15 cellular contexts compared by ENCODE assay signal in the genomic region with DNA sequence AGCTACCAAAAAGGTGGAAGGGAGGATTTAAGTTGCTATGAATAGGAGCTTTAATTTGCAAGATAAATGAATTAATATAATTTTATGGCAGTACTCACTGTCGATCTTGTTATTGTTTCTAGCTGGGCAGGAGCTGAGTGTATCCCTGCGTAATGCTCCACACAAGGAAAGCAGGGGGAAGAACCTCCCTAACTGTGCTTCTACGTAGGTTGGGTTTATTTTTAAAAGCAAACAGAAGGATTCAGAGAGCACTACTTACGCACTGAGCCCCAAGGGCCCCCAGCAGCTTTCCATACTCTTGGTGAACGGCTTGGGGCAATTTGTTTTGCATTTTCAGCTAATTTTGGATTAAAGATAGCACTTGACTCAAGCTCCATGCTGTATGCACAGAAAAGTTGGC. TPM values are rescaled to one million over a fixed set of nuclear protein-coding genes. Genes with fewer than 3 reads are reported as not detected.
DNase-seq lines count a peak whose midpoint lies in the region; ATAC-seq, FAIRE-seq and TF ChIP-seq lines count a peak whose summit lies in the region.
"Had no signal": no experiment of that assay in that cellular context is flagged by ENCODE, and none has a peak within 500 bp of the region (broad histone marks: within the 10 kb centered on the region; RNA-seq: fewer than 3 reads in every experiment).

No MANE protein-coding gene starts in this region.

- no peak overlapping the region for H4K5ac ChIP-seq in IMR-90 (ENCODE audit: low read depth, low read length)

- peak; percentile 61; the same call in 1 of the 2 replicates for TF ChIP-seq POLR2A in IMR-90 (IDR thresholded peaks at IDR 0.05; ENCODE audit: low read depth, low read length)

- no peak overlapping the region for H3K14ac ChIP-seq in IMR-90 (replicated peaks; ENCODE audit: low read depth, low read length)

- dilution Hi-C loops in IMR-90 (cut with HindIII; ENCODE audit: low sequenced_read_pairs, unreplicated experiment): no loop called here

- DNase-seq in activated CD4-positive, CD25-positive, alpha-beta regulatory T cell treated with anti-CD3 and anti-CD28 coated beads, Interleukin-2, amount 50 U/mL, for 72 hours: peak; percentile 4
- DNase-seq in IMR-90 (no peak), ecto neural progenitor cell (ENCODE audit: low spot score) (no peak), ascending aorta (ENCODE audit: low spot score in 2 of 2) (no peak), kidney (no peak)
- no peak for DNase-seq in stimulated activated effector memory CD8-positive, alpha-beta T cell treated with anti-CD3 and anti-CD28 coated beads, Interleukin-12 subunit alpha, Interleukin-12 subunit beta, amount 100 ng/mL, for 72 hours (ENCODE audit: low spot score in 2 of 2)
- DNase-seq: DMS153, EL, NCI-H2029, NCI-H510A treated with DMSO at 0.1 percent for 48 hours, SIG-M5 had no signal

- no peak overlapping the region for H3K4ac ChIP-seq in IMR-90 (ENCODE audit: low read depth, low read length)

- WGBS in IMR-90 (ENCODE audit: extremely low coverage in 2 of 2, insufficient read length in 1 of 2), 2 experiments: 84% methylated on average over 2 of the region's 5 CpGs; no CpG with 5 or more reads in 1 of the 2 experiments

- H3K4me3 ChIP-seq in IMR-90 (ENCODE audit: insufficient read depth, low read depth, low read length) (no peak overlapping the region), ascending aorta (no peak overlapping the region), kidney (ENCODE audit: low read length in 2 of 2) (no peak overlapping the region)

- H2AK5ac ChIP-seq in IMR-90 (ENCODE audit: low read depth, low read length): no peak overlapping the region

- no peak overlapping the region for H3K18ac ChIP-seq in IMR-90 (ENCODE audit: low read depth, low read length)

- H2BK5ac ChIP-seq in IMR-90 (ENCODE audit: low read depth, low read length, poor library complexity, severe bottlenecking): no peak overlapping the region

- no peak for FAIRE-seq in kidney (lab: Jason Lieb, UNC)
- FAIRE-seq: H54 had no signal

- intact Hi-C loops in IMR-90 (cut with micrococcal nuclease): no loop called here
- intact Hi-C loops in dendritic cell treated with granulocyte-macrophage colony-stimulating factor and Interleukin-4, amounts not matched to agents 40 ng/mL and 50 ng/mL, for 4 days (cut with micrococcal nuclease): no loop called here
- intact Hi-C loops in ascending aorta (cut with DNase I): no loop called here
- intact Hi-C loops in kidney (cut with DNase I): no loop called here

- no peak overlapping the region for H3K56ac ChIP-seq in IMR-90 (ENCODE audit: extremely low read depth, insufficient read depth, low read length)

- no peak overlapping the region for H4K8ac ChIP-seq in IMR-90 (ENCODE audit: low read depth in 2 of 2, low read length in 2 of 2)

- H3K4me2 ChIP-seq in IMR-90 (ENCODE audit: low read depth, low read length): no peak overlapping the region

- H3K36me3 Mint-ChIP-seq in dendritic cell treated with granulocyte-macrophage colony-stimulating factor and Interleukin-4, amounts not matched to agents 40 ng/mL and 50 ng/mL, for 4 days (ENCODE audit: low read depth): peaks cover 89% of the 10 kb centered on the region
- H3K36me3 Mint-ChIP-seq in stimulated activated effector memory CD8-positive, alpha-beta T cell treated with anti-CD3 and anti-CD28 coated beads, Interleukin-12 subunit alpha, Interleukin-12 subunit beta, amount 100 ng/mL, for 72 hours: peaks cover 100% of the 10 kb centered on the region

- no peak overlapping the region for H3K4me3 Mint-ChIP-seq in dendritic cell treated with granulocyte-macrophage colony-stimulating factor and Interleukin-4, amounts not matched to agents 40 ng/mL and 50 ng/mL, for 4 days
- H3K4me3 Mint-ChIP-seq in stimulated activated effector memory CD8-positive, alpha-beta T cell treated with anti-CD3 and anti-CD28 coated beads, Interleukin-12 subunit alpha, Interleukin-12 subunit beta, amount 100 ng/mL, for 72 hours: peak overlapping the region; percentile 18

- H4K20me1 ChIP-seq in IMR-90 (ENCODE audit: insufficient read depth, low read length): peaks cover 74% of the 10 kb centered on the region

- ATAC-seq in activated CD4-positive, CD25-positive, alpha-beta regulatory T cell treated with anti-CD3 and anti-CD28 coated beads, Interleukin-2, amount 50 U/mL, for 24 hours: no peak
- no peak for ATAC-seq in IMR-90 (ENCODE audit: low read depth)
- no peak for ATAC-seq in stimulated activated effector memory CD8-positive, alpha-beta T cell treated with anti-CD3 and anti-CD28 coated beads, Interleukin-12 subunit alpha, Interleukin-12 subunit beta, amount 100 ng/mL, for 72 hours

- no peak overlapping the region for H2BK15ac ChIP-seq in IMR-90 (ENCODE audit: low read depth, low read length)

- H3K4me1 ChIP-seq in IMR-90 (ENCODE audit: control insufficient read depth, insufficient read depth, low read length): peaks cover 25% of the 10 kb centered on the region
- peaks cover 0 to 4% of the 10 kb centered on the region in 2 donors for H3K4me1 ChIP-seq in ascending aorta
- peaks cover 12 to 14% of the 10 kb centered on the region in 2 donors for H3K4me1 ChIP-seq in kidney (ENCODE audit: control insufficient read depth in 1 of 2, insufficient read depth in 1 of 2, low read depth in 1 of 2, low read length in 2 of 2)

- H4K91ac ChIP-seq in IMR-90 (ENCODE audit: insufficient read depth, low read depth, low read length): no peak overlapping the region

- no peaks in the 10 kb centered on the region for H3K9me3 ChIP-seq in IMR-90 (ENCODE audit: control insufficient read depth, insufficient read depth, low read length)
- no peaks in the 10 kb centered on the region for H3K9me3 ChIP-seq in ascending aorta
- H3K9me3 ChIP-seq in kidney (ENCODE audit: control insufficient read depth in 1 of 2, low read length in 2 of 2): no peaks in the 10 kb centered on the region

- H3K27me3 Mint-ChIP-seq in dendritic cell treated with granulocyte-macrophage colony-stimulating factor and Interleukin-4, amounts not matched to agents 40 ng/mL and 50 ng/mL, for 4 days: peaks cover 7% of the 10 kb centered on the region

- no peak overlapping the region for H2BK20ac ChIP-seq in IMR-90 (ENCODE audit: low read depth, low read length)

- H3K9ac ChIP-seq in IMR-90 (ENCODE audit: low read depth, low read length) (no peak overlapping the region), kidney (ENCODE audit: low read length in 2 of 2) (no peak overlapping the region)

- no peaks in the 10 kb centered on the region for H3K9me3 Mint-ChIP-seq in dendritic cell treated with granulocyte-macrophage colony-stimulating factor and Interleukin-4, amounts not matched to agents 40 ng/mL and 50 ng/mL, for 4 days
- H3K9me3 Mint-ChIP-seq in stimulated activated effector memory CD8-positive, alpha-beta T cell treated with anti-CD3 and anti-CD28 coated beads, Interleukin-12 subunit alpha, Interleukin-12 subunit beta, amount 100 ng/mL, for 72 hours: no peaks in the 10 kb centered on the region

- no peak for TF ChIP-seq CTCF in IMR-90 (conservative IDR thresholded peaks at IDR 0.05; ENCODE audit: low read depth, low read length)
- TF ChIP-seq CTCF in ascending aorta (IDR thresholded peaks at IDR 0.05): no peak
- no peak for TF ChIP-seq CTCF in kidney (IDR thresholded peaks at IDR 0.05; ENCODE audit: borderline replicate concordance, extremely low read depth, insufficient read depth)

- no peak overlapping the region for H3K27ac ChIP-seq in IMR-90 (ENCODE audit: insufficient read depth, low read length)
- H3K27ac ChIP-seq in ascending aorta: no peak overlapping the region
- no peak overlapping the region for H3K27ac ChIP-seq in kidney (ENCODE audit: low read depth in 2 of 2, low read length in 2 of 2)
- H3K27ac ChIP-seq: 22Rv1 had no signal

- H3K79me1 ChIP-seq in IMR-90 (ENCODE audit: low read depth in 1 of 2, low read length in 2 of 2): peaks cover 61 to 98% of the 10 kb centered on the region in 2 experiments

- no peak for TF ChIP-seq RAD21 in IMR-90 (IDR thresholded peaks at IDR 0.05; ENCODE audit: low read length)

- BruUV-seq in IMR-90 (replicated peaks; lab: Mats Ljungman, UMichigan): no TSS peak

- H2BK120ac ChIP-seq in IMR-90 (ENCODE audit: low read depth, low read length): no peak overlapping the region

- POLR2A ChIA-PET in IMR-90 (lab: Charles Lee; ENCODE audit: unreplicated experiment): interaction anchor here (0.5 kb wide), 1 partner anchor 153 kb away, joined by 3 read pairs; no protein-coding TSS in a partner anchor

- H2AFZ ChIP-seq in IMR-90 (replicated peaks; ENCODE audit: low read length, poor library complexity): no peak overlapping the region

- H3K36me3 ChIP-seq in IMR-90 (ENCODE audit: control insufficient read depth, insufficient read depth, low read length): peaks cover 67% of the 10 kb centered on the region
- H3K36me3 ChIP-seq in ascending aorta: peaks cover 4 to 18% of the 10 kb centered on the region in 2 donors
- peaks cover 0 to 7% of the 10 kb centered on the region in 2 donors for H3K36me3 ChIP-seq in kidney (ENCODE audit: control insufficient read depth in 1 of 2, insufficient read depth in 2 of 2, low read length in 2 of 2)

- no peak overlapping the region for H3K23ac ChIP-seq in IMR-90 (ENCODE audit: low read depth, low read length)

- CTCF ChIA-PET in IMR-90 (lab: Yijun Ruan, JAX): no interaction called here

- H3K27me3 ChIP-seq in IMR-90 (ENCODE audit: control insufficient read depth, insufficient read depth, low read length): no peaks in the 10 kb centered on the region
- no peaks in the 10 kb centered on the region for H3K27me3 ChIP-seq in ascending aorta

- H3K27ac Mint-ChIP-seq in dendritic cell treated with granulocyte-macrophage colony-stimulating factor and Interleukin-4, amounts not matched to agents 40 ng/mL and 50 ng/mL, for 4 days: peak overlapping the region; percentile 61
- peak overlapping the region; percentile 98 for H3K27ac Mint-ChIP-seq in stimulated activated effector memory CD8-positive, alpha-beta T cell treated with anti-CD3 and anti-CD28 coated beads, Interleukin-12 subunit alpha, Interleukin-12 subunit beta, amount 100 ng/mL, for 72 hours

- in situ Hi-C loops in IMR-90 (cut with MboI; ENCODE audit: low sequenced_read_pairs): no loop called here

- peaks cover 42% of the 10 kb centered on the region for H3K9me1 ChIP-seq in IMR-90 (ENCODE audit: insufficient read depth, low read length)

- no peak overlapping the region for H2AK9ac ChIP-seq in IMR-90 (replicated peaks; ENCODE audit: low read depth, low read length, poor library complexity)

- peaks cover 96% of the 10 kb centered on the region for H3K4me1 Mint-ChIP-seq in dendritic cell treated with granulocyte-macrophage colony-stimulating factor and Interleukin-4, amounts not matched to agents 40 ng/mL and 50 ng/mL, for 4 days (ENCODE audit: low read depth)
- H3K4me1 Mint-ChIP-seq in stimulated activated effector memory CD8-positive, alpha-beta T cell treated with anti-CD3 and anti-CD28 coated beads, Interleukin-12 subunit alpha, Interleukin-12 subunit beta, amount 100 ng/mL, for 72 hours: peaks cover 97% of the 10 kb centered on the region

TF ChIP-seq in IMR-90, 13 proteins besides CTCF, POLR2A, EP300 and RAD21 (continues in another document):
- no peak for TF ChIP-seq MAFK (IDR thresholded peaks at IDR 0.05; ENCODE audit: low read depth, low read length)

RNA-seq across cellular contexts. Expression of a gene that starts 9.6 kb away (rescaled TPM):
- 42.1 and 55.3 TPM in 2 replicates for total RNA-seq in IMR-90 (2012; rRNA removed)
- 48.1 and 61.5 TPM in 2 replicates for polyA plus RNA-seq in IMR-90 (2012; rRNA removed)
- 39.0 and 110 TPM in 2 replicates for polyA plus RNA-seq in IMR-90 (2012; cell fraction: cytosol; rRNA removed)
- 239 and 414 TPM in 2 replicates for polyA plus RNA-seq in IMR-90 (2012; cell fraction: nucleus; rRNA removed; ENCODE audit: low replicate concordance)
- total RNA-seq in ascending aorta: 26.9 TPM
- 23.7 TPM for total RNA-seq in kidney
- polyA plus RNA-seq in kidney (ENCODE audit: insufficient read depth, low read depth, low replicate concordance): 9.0 TPM
